ENCODE assay signal across 31 cellular contexts in the genomic region with DNA sequence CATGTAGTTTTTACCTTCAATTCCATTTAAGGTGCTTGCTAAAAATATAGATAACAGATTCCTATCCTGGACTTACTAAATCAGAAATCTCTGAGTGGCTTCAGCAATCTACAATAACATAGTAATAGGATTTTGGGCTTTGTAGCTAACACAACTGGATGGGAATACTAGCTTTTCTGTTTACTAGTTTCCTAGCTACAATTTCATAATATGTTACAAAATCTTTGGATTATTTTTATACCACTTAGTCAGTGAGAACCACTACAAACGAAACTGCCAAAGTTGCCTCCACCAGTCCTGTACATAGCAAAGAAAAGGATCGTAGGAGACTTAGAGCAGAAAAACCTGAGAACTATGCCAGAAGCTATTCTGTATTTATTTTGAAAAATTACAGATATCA.
DNase-seq lines count a peak whose midpoint lies in the region; ATAC-seq and TF ChIP-seq lines count a peak whose summit lies in the region.
"Had no signal": no experiment of that assay in that cellular context is flagged by ENCODE, and none has a peak within 500 bp of the region (broad histone marks: within the 10 kb centered on the region; RNA-seq: fewer than 3 reads in every experiment).

No MANE protein-coding gene starts in this region.

- H3K9ac ChIP-seq in GM23248 = peak overlapping the region; percentile 69
- H3K9ac ChIP-seq: parathyroid adenoma had no signal

- H3K27ac ChIP-seq in GM23248 = peak overlapping the region; percentile 72
- H3K27ac ChIP-seq: ascending aorta, lower lobe of right lung, parathyroid adenoma, PC-9 had no signal

- no peaks in the 10 kb centered on the region for H3K27me3 ChIP-seq in GM23248 (replicated peaks; ENCODE audit: insufficient read depth)
- H3K27me3 ChIP-seq: ascending aorta had no signal

- peak; percentile 50 for DNase-seq in AG09309 (ENCODE audit: low read depth)
- DNase-seq in GM23248 = peak; percentile 84
- DNase-seq in fibroblast of gingiva (ENCODE audit: low read depth) = peak; percentile 84
- no peak for DNase-seq in omental fat pad (ENCODE audit: low spot score)
- DNase-seq in NCI-H1436 treated with DMSO at 0.1 percent for 48 hours (lab: John Stamatoyannopoulos, UW) = no peak
- no peak for DNase-seq in NOMO-1 (lab: John Stamatoyannopoulos, UW; ENCODE audit: unreplicated experiment in 2 of 2)
- DNase-seq in activated T-cell treated with anti-CD3 and anti-CD28 coated beads, Interleukin-2, amount 50 U/mL, for 72 hours = no peak
- DNase-seq: activated B cell treated with CpG ODN at 0.5 μM for 24 hours; caudate nucleus; CD4-positive, CD25-positive, alpha-beta regulatory T cell; cortex of kidney; GOT3; lower lobe of right lung; mucosa of descending colon; NCI-H1105; NCI-H1930; NCI-H526; nephron progenitor cell; NK-92 treated with Interleukin-12 subunit alpha and Interleukin-12 subunit beta, amount 100 ng/mL, for 24 hours; PC-9; SHP77; stimulated activated CD4-positive, alpha-beta T cell treated with anti-CD3 and anti-CD28 coated beads, Interleukin-4, amount 100 ng/mL, for 4 hours; SW 1271; T-helper 9 cell had no signal

- peak overlapping the region; percentile 22 for H3K4me2 ChIP-seq in GM23248 (ENCODE audit: unreplicated experiment)
- H3K4me2 ChIP-seq: PC-9 had no signal

- H3K36me3 ChIP-seq in GM23248 (ENCODE audit: low read depth) = no peaks in the 10 kb centered on the region
- H3K36me3 ChIP-seq: ascending aorta, lower lobe of right lung had no signal

- ATAC-seq in omental fat pad (ENCODE audit: low FRiP score) (peak; percentile 83), GM18870 (IDR thresholded peaks at IDR 0.05; ENCODE audit: unreplicated experiment) (no peak)
- ATAC-seq in activated T-cell treated with anti-CD3 and anti-CD28 coated beads, Interleukin-2, amount 50 U/mL, for 72 hours (replicated peaks in 1 of 2) = no peak
- ATAC-seq: activated T-helper 17 cell treated with anti-CD3 and anti-CD28 coated beads, Interleukin-2, amount 50 U/mL, for 72 hours; esophagus mucosa; mucosa of descending colon; stimulated activated memory B cell treated with anti-CD40 and anti-IgM and Interleukin-4, amounts not matched to agents 10 μg/mL and 1 μg/mL and 100 μg/mL, for 72 hours had no signal

- H3K4me1 Mint-ChIP-seq in activated T-cell treated with anti-CD3 and anti-CD28 coated beads, Interleukin-2, amount 50 U/mL, for 72 hours (ENCODE audit: low read depth) = no peaks in the 10 kb centered on the region
- H3K4me1 Mint-ChIP-seq: activated B cell treated with CpG ODN at 0.5 μM for 24 hours; activated naive CD4-positive, alpha-beta T cell treated with anti-CD3 and anti-CD28 coated beads, Interleukin-2, amount 50 U/mL, for 24 hours; activated T-helper 17 cell treated with anti-CD3 and anti-CD28 coated beads, Interleukin-2, amount 50 U/mL, for 72 hours; CD4-positive, CD25-positive, alpha-beta regulatory T cell; nephron progenitor cell had no signal

- peaks cover 3 to 9% of the 10 kb centered on the region in 2 donors for H3K9me3 Mint-ChIP-seq in activated T-cell treated with anti-CD3 and anti-CD28 coated beads, Interleukin-2, amount 50 U/mL, for 72 hours
- H3K9me3 Mint-ChIP-seq: activated B cell treated with CpG ODN at 0.5 μM for 24 hours; activated T-helper 17 cell treated with anti-CD3 and anti-CD28 coated beads, Interleukin-2, amount 50 U/mL, for 72 hours; stimulated activated memory B cell treated with anti-CD40 and anti-IgM and Interleukin-4, amounts not matched to agents 10 μg/mL and 1 μg/mL and 100 μg/mL, for 72 hours had no signal

- H3K27ac Mint-ChIP-seq in activated T-cell treated with anti-CD3 and anti-CD28 coated beads, Interleukin-2, amount 50 U/mL, for 72 hours = no peak overlapping the region
- H3K27ac Mint-ChIP-seq: activated B cell treated with CpG ODN at 0.5 μM for 24 hours; activated naive CD4-positive, alpha-beta T cell treated with anti-CD3 and anti-CD28 coated beads, Interleukin-2, amount 50 U/mL, for 24 hours; activated T-helper 17 cell treated with anti-CD3 and anti-CD28 coated beads, Interleukin-2, amount 50 U/mL, for 72 hours; CD4-positive, CD25-positive, alpha-beta regulatory T cell; nephron progenitor cell; stimulated activated memory B cell treated with anti-CD40 and anti-IgM and Interleukin-4, amounts not matched to agents 10 μg/mL and 1 μg/mL and 100 μg/mL, for 72 hours had no signal

- H3K4me3 Mint-ChIP-seq in activated T-cell treated with anti-CD3 and anti-CD28 coated beads, Interleukin-2, amount 50 U/mL, for 72 hours = no peak overlapping the region
- H3K4me3 Mint-ChIP-seq: activated B cell treated with CpG ODN at 0.5 μM for 24 hours; activated naive CD4-positive, alpha-beta T cell treated with anti-CD3 and anti-CD28 coated beads, Interleukin-2, amount 50 U/mL, for 24 hours; activated T-helper 17 cell treated with anti-CD3 and anti-CD28 coated beads, Interleukin-2, amount 50 U/mL, for 72 hours; CD4-positive, CD25-positive, alpha-beta regulatory T cell; nephron progenitor cell; stimulated activated memory B cell treated with anti-CD40 and anti-IgM and Interleukin-4, amounts not matched to agents 10 μg/mL and 1 μg/mL and 100 μg/mL, for 72 hours had no signal

- in situ Hi-C loops in GM23248 (cut with MboI) = no loop called here

- peaks cover 9% of the 10 kb centered on the region; the same call in 1 of the 2 replicates for H3F3A ChIP-seq in GM23248 (ENCODE audit: insufficient read depth)

- H2AFZ ChIP-seq in GM23248 = no peak overlapping the region
- H2AFZ ChIP-seq: parathyroid adenoma, PC-9 had no signal

- H3K27me3 Mint-ChIP-seq in activated T-cell treated with anti-CD3 and anti-CD28 coated beads, Interleukin-2, amount 50 U/mL, for 72 hours (ENCODE audit: low read depth) = no peaks in the 10 kb centered on the region
- H3K27me3 Mint-ChIP-seq: activated naive CD4-positive, alpha-beta T cell treated with anti-CD3 and anti-CD28 coated beads, Interleukin-2, amount 50 U/mL, for 24 hours; CD4-positive, CD25-positive, alpha-beta regulatory T cell; stimulated activated memory B cell treated with anti-CD40 and anti-IgM and Interleukin-4, amounts not matched to agents 10 μg/mL and 1 μg/mL and 100 μg/mL, for 72 hours had no signal

- 17 to 21% methylated on average over 2 of the region's 2 CpGs for WGBS in GM23248 (ENCODE audit: low coverage in 1 of 2, low lambda C conversion rate in 2 of 2, missing lambda C conversion rate in 2 of 2), 2 experiments

- H3K4me1 ChIP-seq in GM23248 (ENCODE audit: insufficient read depth) = peaks cover 35% of the 10 kb centered on the region
- H3K4me1 ChIP-seq: ascending aorta, lower lobe of right lung, parathyroid adenoma had no signal

- no peaks in the 10 kb centered on the region for H3K9me2 ChIP-seq in GM23248 (ENCODE audit: insufficient read depth)

- no peak overlapping the region for H3K4me3 ChIP-seq in AG09309 (ENCODE audit: control insufficient read depth, low read depth, low read length)
- no peak overlapping the region for H3K4me3 ChIP-seq in GM23248
- H3K4me3 ChIP-seq: ascending aorta, lower lobe of right lung, mucosa of descending colon, PC-9 had no signal

- H3K79me2 ChIP-seq in GM23248 (ENCODE audit: insufficient read depth) = no peaks in the 10 kb centered on the region
- H3K79me2 ChIP-seq: parathyroid adenoma had no signal

- TF ChIP-seq CTCF in AG09309 (IDR thresholded peaks at IDR 0.05; ENCODE audit: control insufficient read depth, insufficient read depth, low read depth, low read length, missing control alignments) = no peak
- TF ChIP-seq CTCF in omental fat pad (IDR thresholded peaks at IDR 0.05) = no peak

- no peaks in the 10 kb centered on the region for H3K36me3 Mint-ChIP-seq in activated T-cell treated with anti-CD3 and anti-CD28 coated beads, Interleukin-2, amount 50 U/mL, for 72 hours (ENCODE audit: insufficient read depth in 2 of 2)
- H3K36me3 Mint-ChIP-seq: activated naive CD4-positive, alpha-beta T cell treated with anti-CD3 and anti-CD28 coated beads, Interleukin-2, amount 50 U/mL, for 24 hours; CD4-positive, CD25-positive, alpha-beta regulatory T cell; stimulated activated memory B cell treated with anti-CD40 and anti-IgM and Interleukin-4, amounts not matched to agents 10 μg/mL and 1 μg/mL and 100 μg/mL, for 72 hours had no signal

- H3K9me3 ChIP-seq in GM23248 (ENCODE audit: low read depth) = no peaks in the 10 kb centered on the region
- H3K9me3 ChIP-seq: ascending aorta, lower lobe of right lung, mucosa of descending colon had no signal

- no peaks in the 10 kb centered on the region for H4K20me1 ChIP-seq in GM23248 (ENCODE audit: insufficient read depth)

Comparison
In these comparisons a context has a peak if more than half of its experiments do, and no peak if none do; other contexts are left out.
1. DNase-seq: peak in AG09309 (single experiment), GM23248 (single experiment) and fibroblast of gingiva (single experiment); none in omental fat pad (single experiment), NCI-H1436 treated with DMSO at 0.1 percent for 48 hours (single experiment), NOMO-1 (0 of 2) and activated T-cell treated with anti-CD3 and anti-CD28 coated beads, Interleukin-2, amount 50 U/mL, for 72 hours (0 of 2).